12 cellular contexts compared by ENCODE assay signal in genomic region chr4:689498-690122, GRCh38. TPM values are rescaled to one million over a fixed set of nuclear protein-coding genes. Genes with fewer than 3 reads are reported as not detected.
DNase-seq lines count a peak whose midpoint lies in the region; ATAC-seq and TF ChIP-seq lines count a peak whose summit lies in the region.
"Had no signal": no experiment of that assay in that cellular context is flagged by ENCODE, and none has a peak within 500 bp of the region (broad histone marks: within the 10 kb centered on the region; RNA-seq: fewer than 3 reads in every experiment).

No MANE protein-coding gene starts in this region.

- peaks cover 0 to under 1% of the 10 kb centered on the region in 2 experiments; a peak in 2 of 5 replicates for H3K9me3 Mint-ChIP-seq in H9
- H3K9me3 Mint-ChIP-seq in dendritic cell treated with granulocyte-macrophage colony-stimulating factor and Interleukin-4, amounts not matched to agents 40 ng/mL and 50 ng/mL, for 4 days: no peaks in the 10 kb centered on the region
- H3K9me3 Mint-ChIP-seq in CD8-positive, alpha-beta T cell: no peaks in the 10 kb centered on the region

- H3K4me1 ChIP-seq in H9 (ENCODE audit: insufficient read depth, low read length) (peaks cover 7% of the 10 kb centered on the region; the same call in 1 of the 2 replicates), lower lobe of right lung (peaks cover 33% of the 10 kb centered on the region), subcutaneous abdominal adipose tissue (ENCODE audit: control insufficient read depth in 5 of 5, insufficient read depth in 5 of 5, low read length in 5 of 5) (peaks cover 6 to 38% (median 34%) of the 10 kb centered on the region in 5 donors)
- H3K4me1 ChIP-seq in CD8-positive, alpha-beta T cell (ENCODE audit: insufficient read depth, low read length): peaks cover 6% of the 10 kb centered on the region

- no peaks in the 10 kb centered on the region for H3K36me3 ChIP-seq in lower lobe of right lung
- H3K36me3 ChIP-seq in subcutaneous abdominal adipose tissue (ENCODE audit: control insufficient read depth in 5 of 5, insufficient read depth in 5 of 5, low read length in 5 of 5): peaks cover 0 to 9% (median 3%) of the 10 kb centered on the region in 5 donors
- H3K36me3 ChIP-seq in CD8-positive, alpha-beta T cell (ENCODE audit: insufficient read depth, low read length): no peaks in the 10 kb centered on the region

- H3K79me1 ChIP-seq in H9 (ENCODE audit: insufficient read depth, low read depth, low read length, poor library complexity, severe bottlenecking): no peaks in the 10 kb centered on the region

- no peak overlapping the region for H2BK20ac ChIP-seq in H9 (ENCODE audit: low read depth, low read length, poor library complexity, severe bottlenecking)

- no peak overlapping the region for H3K27ac ChIP-seq in H9 (ENCODE audit: insufficient read length, low read depth, low read length)
- H3K27ac ChIP-seq in lower lobe of right lung: peak overlapping the region; percentile 87
- peak overlapping the region; percentile 92 for H3K27ac ChIP-seq in subcutaneous abdominal adipose tissue (ENCODE audit: low read depth, low read length)
- no peak overlapping the region for H3K27ac ChIP-seq in CD8-positive, alpha-beta T cell (ENCODE audit: low read depth, low read length)

- no peak overlapping the region for H3K27ac Mint-ChIP-seq in H9
- H3K27ac Mint-ChIP-seq in dendritic cell treated with granulocyte-macrophage colony-stimulating factor and Interleukin-4, amounts not matched to agents 40 ng/mL and 50 ng/mL, for 4 days: peak overlapping the region; percentile 92
- H3K27ac Mint-ChIP-seq in CD8-positive, alpha-beta T cell: no peak overlapping the region
- H3K27ac Mint-ChIP-seq: activated naive CD8-positive, alpha-beta T cell had no signal

- no peak overlapping the region for H2BK120ac ChIP-seq in H9 (ENCODE audit: low read depth, low read length, poor library complexity, severe bottlenecking)

- no peak overlapping the region for H2BK12ac ChIP-seq in H9 (ENCODE audit: insufficient read length, low read depth, low read length)

- intact Hi-C loops in dendritic cell treated with granulocyte-macrophage colony-stimulating factor and Interleukin-4, amounts not matched to agents 40 ng/mL and 50 ng/mL, for 4 days (cut with micrococcal nuclease): loop anchor here (1.0 kb wide), 1 partner anchor 9 kb away; no protein-coding TSS in a partner anchor
- intact Hi-C loops in lower lobe of right lung (cut with DNase I): no loop called here
- intact Hi-C loops in CD8-positive, alpha-beta T cell (cut with DNase I, micrococcal nuclease): no loop called here

- no peak overlapping the region for H2BK15ac ChIP-seq in H9 (ENCODE audit: low read depth, low read length)

- no peaks in the 10 kb centered on the region for H3K9me3 ChIP-seq in H9 (ENCODE audit: control insufficient read depth, low read depth, low read length)
- H3K9me3 ChIP-seq in lower lobe of right lung: no peaks in the 10 kb centered on the region
- no peaks in the 10 kb centered on the region for H3K9me3 ChIP-seq in subcutaneous abdominal adipose tissue (ENCODE audit: control insufficient read depth in 5 of 5, low read length in 5 of 5)
- H3K9me3 ChIP-seq in CD8-positive, alpha-beta T cell (ENCODE audit: low read length): no peaks in the 10 kb centered on the region

- H3K4me3 ChIP-seq in lower lobe of right lung (peak overlapping the region; percentile 68), subcutaneous abdominal adipose tissue (ENCODE audit: low read depth in 1 of 5, low read length in 5 of 5) (peak overlapping the region; percentile 68 to 82 (median 75))
- no peak overlapping the region for H3K4me3 ChIP-seq in CD8-positive, alpha-beta T cell (ENCODE audit: low read depth, low read length)

- H4K20me1 ChIP-seq in H9 (ENCODE audit: control insufficient read depth, insufficient read depth, insufficient read length): no peaks in the 10 kb centered on the region

- peak overlapping the region; percentile 1; the same call in 1 of the 2 replicates for H3K14ac ChIP-seq in H9 (ENCODE audit: insufficient read depth, low read length)

- peak overlapping the region; percentile 3 for H3K18ac ChIP-seq in H9 (ENCODE audit: insufficient read length, low read depth, low read length)

- H3K23me2 ChIP-seq in H9 (ENCODE audit: insufficient read length, low read depth, low read length, poor library complexity, severe bottlenecking): no peaks in the 10 kb centered on the region

- no peak overlapping the region for H4K5ac ChIP-seq in H9 (ENCODE audit: insufficient read length, low read depth, low read length)

- peaks cover 19 to 38% of the 10 kb centered on the region in 2 experiments for H3K4me1 Mint-ChIP-seq in H9
- peaks cover 59% of the 10 kb centered on the region for H3K4me1 Mint-ChIP-seq in dendritic cell treated with granulocyte-macrophage colony-stimulating factor and Interleukin-4, amounts not matched to agents 40 ng/mL and 50 ng/mL, for 4 days (ENCODE audit: low read depth)
- peaks cover 7% of the 10 kb centered on the region for H3K4me1 Mint-ChIP-seq in CD8-positive, alpha-beta T cell (ENCODE audit: low read depth)

- DNase-seq in H9: no peak
- DNase-seq in lower lobe of right lung: no peak
- DNase-seq in effector CD4-positive, alpha-beta T cell: no peak
- no peak for DNase-seq in CD8-positive, alpha-beta T cell
- DNase-seq in hypothalamus (lab: John Stamatoyannopoulos, UW): no peak
- DNase-seq: activated CD4-positive, CD25-positive, alpha-beta regulatory T cell treated with anti-CD3 and anti-CD28 coated beads, Interleukin-2, amount 50 U/mL, for 72 hours; NCI-H1417 had no signal

- WGBS in H9 (ENCODE audit: extremely low coverage, insufficient read length, low lambda C conversion rate): no CpG with 5 or more reads among the region's 11 CpGs

- H2AFZ ChIP-seq in H9 (ENCODE audit: low read length): no peak overlapping the region

- TF ChIP-seq CTCF in H9 (conservative IDR thresholded peaks at IDR 0.05) (no peak; the same call in 2 of the 3 replicates), lower lobe of right lung (IDR thresholded peaks at IDR 0.05) (no peak)
- no peak for TF ChIP-seq CTCF in CD8-positive, alpha-beta T cell (IDR thresholded peaks at IDR 0.05)

- H3K27me3 ChIP-seq in H9 (ENCODE audit: insufficient read depth, low read length) (no peaks in the 10 kb centered on the region), lower lobe of right lung (ENCODE audit: low read depth) (no peaks in the 10 kb centered on the region), subcutaneous abdominal adipose tissue (ENCODE audit: control insufficient read depth in 5 of 5, insufficient read depth in 4 of 5, low read length in 5 of 5) (peaks cover 0 to 5% (median 3%) of the 10 kb centered on the region in 5 donors)
- no peaks in the 10 kb centered on the region for H3K27me3 ChIP-seq in CD8-positive, alpha-beta T cell (ENCODE audit: insufficient read depth, low read length)

- H3K4ac ChIP-seq in H9 (ENCODE audit: low read depth, low read length): no peak overlapping the region

- H3K27me3 Mint-ChIP-seq in H9 (ENCODE audit: low read depth): peaks cover 6% of the 10 kb centered on the region
- peaks cover 16% of the 10 kb centered on the region for H3K27me3 Mint-ChIP-seq in dendritic cell treated with granulocyte-macrophage colony-stimulating factor and Interleukin-4, amounts not matched to agents 40 ng/mL and 50 ng/mL, for 4 days
- H3K27me3 Mint-ChIP-seq in CD8-positive, alpha-beta T cell (ENCODE audit: low read depth): peaks cover 15% of the 10 kb centered on the region

- CTCF ChIA-PET in CD8-positive, alpha-beta T cell (lab: Charles Lee): no interaction called here

- H3K23ac ChIP-seq in H9 (ENCODE audit: insufficient read length, low read depth, low read length): no peak overlapping the region

- ATAC-seq in lower lobe of right lung (no peak), HG02623 (IDR thresholded peaks at IDR 0.05; ENCODE audit: unreplicated experiment) (no peak)
- no peak for ATAC-seq in CD8-positive, alpha-beta T cell

- H3K4me2 ChIP-seq in H9 (ENCODE audit: insufficient read depth, insufficient read length, low read length): peak overlapping the region; percentile 20

- H2BK5ac ChIP-seq in H9 (ENCODE audit: insufficient read length, low read length): no peak overlapping the region

- H3K79me2 ChIP-seq in H9 (ENCODE audit: insufficient read depth, low read length): no peaks in the 10 kb centered on the region

- H4K91ac ChIP-seq in H9 (ENCODE audit: insufficient read length, low read depth, low read length): no peak overlapping the region

- H3K9ac ChIP-seq in H9 (ENCODE audit: extremely low read depth, insufficient read length, low read length) (no peak overlapping the region), subcutaneous abdominal adipose tissue (ENCODE audit: low read length in 5 of 5) (peak overlapping the region; percentile 57 to 84 (median 81))

- POLR2A ChIA-PET in CD8-positive, alpha-beta T cell (lab: Charles Lee): no interaction called here

- H2AK5ac ChIP-seq in H9 (ENCODE audit: insufficient read length, low read length): no peak overlapping the region

- no peak overlapping the region for H4K8ac ChIP-seq in H9 (replicated peaks; ENCODE audit: insufficient read length, low read depth, low read length)

- H3K4me3 Mint-ChIP-seq in H9: peak overlapping the region; percentile 52 to 58; a peak in 4 of 5 replicates
- peak overlapping the region; percentile 77 for H3K4me3 Mint-ChIP-seq in dendritic cell treated with granulocyte-macrophage colony-stimulating factor and Interleukin-4, amounts not matched to agents 40 ng/mL and 50 ng/mL, for 4 days
- no peak overlapping the region for H3K4me3 Mint-ChIP-seq in CD8-positive, alpha-beta T cell
- H3K4me3 Mint-ChIP-seq: activated naive CD8-positive, alpha-beta T cell had no signal

- H3K36me3 Mint-ChIP-seq in H9 (ENCODE audit: insufficient read depth in 1 of 3, low read depth in 3 of 3): peaks cover 0 to 3% (median 0%) of the 10 kb centered on the region in 3 experiments; a peak in 1 of 7 replicates
- peaks cover 17% of the 10 kb centered on the region for H3K36me3 Mint-ChIP-seq in dendritic cell treated with granulocyte-macrophage colony-stimulating factor and Interleukin-4, amounts not matched to agents 40 ng/mL and 50 ng/mL, for 4 days (ENCODE audit: low read depth)
- no peaks in the 10 kb centered on the region for H3K36me3 Mint-ChIP-seq in CD8-positive, alpha-beta T cell
- H3K36me3 Mint-ChIP-seq: activated naive CD8-positive, alpha-beta T cell had no signal

- no peak overlapping the region for H3K56ac ChIP-seq in H9 (ENCODE audit: insufficient read length, low read depth, low read length)

- H3T11ph ChIP-seq in H9 (ENCODE audit: low read length): no peak overlapping the region

RNA-seq across cellular contexts. Expression of gene SLC49A3, which starts 0.7 kb away (rescaled TPM):
- total RNA-seq in H9 (2021) (6.8 and 6.9 TPM in 2 replicates), lower lobe of right lung (31.5 TPM)
- total RNA-seq in CD8-positive, alpha-beta T cell: under 1 TPM; 0.69 to 0.73 TPM
- total RNA-seq: RPMI7951 had no signal

RNA-seq across cellular contexts. Expression of gene MYL5, which starts 15.3 kb away (rescaled TPM):
- total RNA-seq in H9 (2021) (18.0 and 18.4 TPM in 2 replicates), lower lobe of right lung (9.7 TPM)
- 10 to 100 TPM; 27.2 to 28.7 TPM for total RNA-seq in CD8-positive, alpha-beta T cell

RNA-seq across cellular contexts. Expression of gene ATP5ME, which starts 15.5 kb away (rescaled TPM):
- total RNA-seq in H9 (2021) (425 and 433 TPM in 2 replicates), lower lobe of right lung (173 TPM)
- 100 to 1,000 TPM; 113 to 114 TPM for total RNA-seq in CD8-positive, alpha-beta T cell

RNA-seq across cellular contexts. Expression of gene PCGF3, which starts 16.0 kb away (rescaled TPM):
- total RNA-seq in H9 (2021) (42.6 and 43.1 TPM in 2 replicates), lower lobe of right lung (44.8 TPM)
- 10 to 100 TPM; 39.1 to 39.5 TPM for total RNA-seq in CD8-positive, alpha-beta T cell

Comparison
In these comparisons a context has a peak if more than half of its experiments do, and no peak if none do; other contexts are left out.
1. H3K27ac ChIP-seq: peak in lower lobe of right lung (single experiment) and subcutaneous abdominal adipose tissue (single experiment); none in H9 (single experiment) and CD8-positive, alpha-beta T cell (single experiment).